In the genomic region with DNA sequence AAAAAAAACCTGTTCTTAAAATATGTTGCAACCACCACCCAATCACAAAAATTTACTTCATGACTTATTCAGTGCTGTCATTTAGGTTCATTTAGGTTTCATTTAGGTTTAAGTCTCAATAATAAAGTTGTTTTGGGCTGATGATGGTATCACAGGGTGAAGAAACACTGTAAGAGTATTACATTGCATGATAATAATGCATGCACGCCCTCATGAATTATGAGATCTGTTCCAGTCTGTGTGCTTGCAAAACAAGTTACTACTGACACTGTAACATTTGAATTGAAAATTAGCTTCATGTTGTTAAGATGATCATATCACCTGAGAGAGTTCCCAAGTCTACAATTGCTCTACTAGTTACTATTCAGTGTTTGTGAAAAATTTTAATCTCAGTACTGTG, we compare ENCODE assay signal across 27 cellular contexts. TPM values are rescaled to one million over a fixed set of nuclear protein-coding genes. Genes with fewer than 3 reads are reported as not detected.
"Had no signal": no experiment of that assay in that cellular context is flagged by ENCODE, and none has a peak within 500 bp of the region (broad histone marks: within the 10 kb centered on the region; RNA-seq: fewer than 3 reads in every experiment).

A gene with protein sequence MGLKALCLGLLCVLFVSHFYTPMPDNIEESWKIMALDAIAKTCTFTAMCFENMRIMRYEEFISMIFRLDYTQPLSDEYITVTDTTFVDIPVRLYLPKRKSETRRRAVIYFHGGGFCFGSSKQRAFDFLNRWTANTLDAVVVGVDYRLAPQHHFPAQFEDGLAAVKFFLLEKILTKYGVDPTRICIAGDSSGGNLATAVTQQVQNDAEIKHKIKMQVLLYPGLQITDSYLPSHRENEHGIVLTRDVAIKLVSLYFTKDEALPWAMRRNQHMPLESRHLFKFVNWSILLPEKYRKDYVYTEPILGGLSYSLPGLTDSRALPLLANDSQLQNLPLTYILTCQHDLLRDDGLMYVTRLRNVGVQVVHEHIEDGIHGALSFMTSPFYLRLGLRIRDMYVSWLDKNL (plus strand): TSS at position 315 of the 400 bp plus-strand sequence. CDS start 109 bp downstream, outside the sequence.

- H3K36me3 ChIP-seq: Peyer's patch, SJCRH30 had no signal

- H3K4me1 ChIP-seq: Peyer's patch, SJCRH30 had no signal

- H3K27ac ChIP-seq: Peyer's patch, RWPE1, SJCRH30, VCaP had no signal

- H3K9ac ChIP-seq: SK-N-SH had no signal

- H3K27me3 ChIP-seq: Peyer's patch, SJCRH30 had no signal

- H3K4me2 ChIP-seq: SK-N-SH had no signal

- H3K4me3 ChIP-seq: Peyer's patch, SJCRH30 had no signal

- DNase-seq: activated CD4-positive, alpha-beta memory T cell treated with anti-CD3 and anti-CD28 coated beads for 36 hours; activated CD4-positive, alpha-beta T cell treated with anti-CD3 and anti-CD28 coated beads, Interleukin-2, amount 10 ng/mL, durations not matched to agents 7 days and 5 days; activated CD4-positive, CD25-positive, alpha-beta regulatory T cell; activated CD8-positive, alpha-beta memory T cell treated with anti-CD3 and anti-CD28 coated beads for 24 hours; activated effector memory CD4-positive, alpha-beta T cell treated with anti-CD3 and anti-CD28 coated beads, Interleukin-2, amount 50 U/mL, for 16 hours; activated naive CD4-positive, alpha-beta T cell treated with Interleukin-2 at 50 U/mL for 16 hours; activated naive CD8-positive, alpha-beta T cell treated with anti-CD3 and anti-CD28 coated beads, Interleukin-2, amount 50 U/mL, for 24 hours; activated T-cell treated with anti-CD3 and anti-CD28 coated beads, Interleukin-2, amount 50 U/mL, for 4 hours; anterior cingulate cortex; caudate nucleus; Kasumi-1; NCI-H1048; NCI-H146; NCI-H187 treated with DMSO at 0.1 percent for 48 hours; NCI-H2081 treated with DMSO at 0.1 percent for 48 hours; NCI-H446; NCI-H524; NCI-H82; Peyer's patch; Right ventricle myocardium superior; SJCRH30; SK-N-SH; T-helper 1 cell had no signal

- H3K9me3 ChIP-seq: Peyer's patch, SJCRH30, SK-N-SH had no signal

- ATAC-seq: activated naive CD4-positive, alpha-beta T cell treated with anti-CD3 and anti-CD28 coated beads, Interleukin-2, amount 50 U/mL, for 72 hours; activated naive CD8-positive, alpha-beta T cell treated with anti-CD3 and anti-CD28 coated beads, Interleukin-2, amount 50 U/mL, for 24 hours; activated T-cell treated with anti-CD3 and anti-CD28 coated beads, Interleukin-2, amount 50 U/mL, for 4 hours had no signal

- H3K9me2 ChIP-seq: SK-N-SH had no signal

RNA-seq across cellular contexts. Expression of the gene that starts here (rescaled TPM):
- total RNA-seq: activated CD4-positive, alpha-beta memory T cell treated with anti-CD3 and anti-CD28 coated beads for 36 hours; activated CD4-positive, alpha-beta T cell treated with anti-CD3 and anti-CD28 coated beads, Interleukin-2, amount 10 ng/mL, durations not matched to agents 7 days and 5 days; activated naive CD4-positive, alpha-beta T cell treated with anti-CD3 and anti-CD28 coated beads, Interleukin-2, amount 50 U/mL, for 72 hours; activated T-cell treated with anti-CD3 and anti-CD28 coated beads, Interleukin-2, amount 50 U/mL, for 4 hours; Right ventricle myocardium superior; SJCRH30; T-helper 2 cell treated with Interferon-gamma antibody and Interleukin-4, amounts not matched to agents 100 ng/mL and 5 ng/mL, for 36 hours had no signal
